12 cellular contexts compared by ENCODE assay signal in the genomic region with DNA sequence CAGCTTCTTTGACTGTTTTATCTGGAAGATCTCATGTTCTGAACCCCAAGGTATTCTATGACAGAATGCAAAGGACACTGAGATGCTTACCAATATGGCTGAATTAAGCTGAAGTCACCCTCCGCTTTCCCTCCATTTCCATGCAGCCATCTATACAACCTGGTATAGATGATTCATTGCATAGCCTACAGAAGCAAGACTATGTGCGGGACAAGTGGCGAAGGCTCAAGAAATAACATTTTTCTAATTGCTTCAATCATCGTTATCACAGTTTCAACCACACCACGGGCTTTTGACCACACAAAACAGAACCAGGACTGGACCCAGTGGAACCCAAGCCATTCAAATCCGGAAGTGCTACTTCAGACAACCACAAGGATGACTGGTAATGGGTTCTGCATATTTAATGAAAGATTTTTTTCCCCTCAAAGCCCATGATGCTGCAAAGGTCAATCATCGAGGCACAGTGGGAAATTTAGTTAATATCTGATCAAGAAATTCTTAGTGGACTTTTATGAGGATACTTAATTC.
"Had no signal": no experiment of that assay in that cellular context is flagged by ENCODE, and none has a peak within 500 bp of the region (broad histone marks: within the 10 kb centered on the region; RNA-seq: fewer than 3 reads in every experiment).

No MANE protein-coding gene starts in this region.

- ATAC-seq: esophagus mucosa, pancreas, sciatic nerve had no signal

- H3K9me3 Mint-ChIP-seq: activated CD4-positive, alpha-beta memory T cell treated with anti-CD3 and anti-CD28 coated beads, Interleukin-2, amount 10 ng/mL, durations not matched to agents 7 days and 5 days; activated naive CD4-positive, alpha-beta T cell treated with anti-CD3 and anti-CD28 coated beads, Interleukin-2, amount 10 ng/mL, durations not matched to agents 7 days and 5 days had no signal

- H3K27me3 Mint-ChIP-seq: activated CD4-positive, alpha-beta memory T cell treated with anti-CD3 and anti-CD28 coated beads, Interleukin-2, amount 10 ng/mL, durations not matched to agents 7 days and 5 days; activated naive CD4-positive, alpha-beta T cell treated with anti-CD3 and anti-CD28 coated beads, Interleukin-2, amount 10 ng/mL, durations not matched to agents 7 days and 5 days had no signal

- H3K4me3 Mint-ChIP-seq: activated CD4-positive, alpha-beta memory T cell treated with anti-CD3 and anti-CD28 coated beads, Interleukin-2, amount 10 ng/mL, durations not matched to agents 7 days and 5 days; activated naive CD4-positive, alpha-beta T cell treated with anti-CD3 and anti-CD28 coated beads, Interleukin-2, amount 10 ng/mL, durations not matched to agents 7 days and 5 days had no signal

- DNase-seq: activated CD4-positive, alpha-beta memory T cell treated with anti-CD3 and anti-CD28 coated beads, Interleukin-2, amount 10 ng/mL, durations not matched to agents 7 days and 5 days; activated CD4-positive, CD25-positive, alpha-beta regulatory T cell treated with anti-CD3 and anti-CD28 coated beads, Interleukin-2, amount 50 U/mL, for 72 hours; activated CD8-positive, alpha-beta memory T cell treated with anti-CD3 and anti-CD28 coated beads, Interleukin-2, amount 50 U/mL, for 4 hours; activated naive CD4-positive, alpha-beta T cell treated with anti-CD3 and anti-CD28 coated beads, Interleukin-2, amount 10 ng/mL, durations not matched to agents 7 days and 5 days; amniotic stem cell; colonic mucosa; midbrain; pancreas; T-helper 9 cell; tibial artery had no signal

- H3K27ac Mint-ChIP-seq: activated CD4-positive, alpha-beta memory T cell treated with anti-CD3 and anti-CD28 coated beads, Interleukin-2, amount 10 ng/mL, durations not matched to agents 7 days and 5 days; activated naive CD4-positive, alpha-beta T cell treated with anti-CD3 and anti-CD28 coated beads, Interleukin-2, amount 10 ng/mL, durations not matched to agents 7 days and 5 days had no signal
